In the genomic region with DNA sequence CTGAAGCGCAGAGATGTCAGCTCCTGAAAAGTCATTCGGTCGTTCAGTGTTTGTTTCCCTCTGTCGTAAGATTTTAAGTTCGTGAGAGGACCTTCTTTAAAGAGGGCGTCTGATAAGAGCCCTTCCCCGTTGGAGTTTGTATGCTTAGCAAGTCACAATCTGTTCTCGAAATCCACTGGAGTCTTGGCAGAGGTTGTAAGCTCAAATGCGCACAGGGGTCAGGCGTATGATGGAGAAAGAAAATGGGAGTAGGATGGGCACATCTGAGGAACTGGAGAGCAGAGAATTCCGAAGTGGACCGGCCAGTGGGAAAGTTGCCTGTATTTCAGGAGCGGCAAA, we compare ENCODE assay signal across 8 cellular contexts. TPM values are rescaled to one million over a fixed set of nuclear protein-coding genes. Genes with fewer than 3 reads are reported as not detected.
DNase-seq lines count a peak whose midpoint lies in the region; ATAC-seq and TF ChIP-seq lines count a peak whose summit lies in the region.

No MANE protein-coding gene starts in this region.

- H3K4me1 ChIP-seq in NT2/D1 (ENCODE audit: insufficient read depth, insufficient read length) = peaks cover 2% of the 10 kb centered on the region
- no peaks in the 10 kb centered on the region for H3K4me1 ChIP-seq in colonic mucosa
- peaks cover 18% of the 10 kb centered on the region for H3K4me1 ChIP-seq in lower lobe of right lung
- H3K4me1 ChIP-seq in thymus (ENCODE audit: control insufficient read depth, insufficient read depth, low read length) = peaks cover 4% of the 10 kb centered on the region

- WGBS in thymus = 25% methylated on average over 13 of the region's 13 CpGs

- intact Hi-C loops in colonic mucosa (cut with DNase I) (no loop called here), lower lobe of right lung (cut with DNase I) (no loop called here)

- H3K4me3 ChIP-seq in NT2/D1 (ENCODE audit: insufficient read length, low read depth) (peak overlapping the region; percentile 73), colonic mucosa (peak overlapping the region; percentile 57), lower lobe of right lung (peak overlapping the region; percentile 73), thymus (ENCODE audit: low read length) (peak overlapping the region; percentile 76)

- H3K27me3 ChIP-seq in NT2/D1 (ENCODE audit: insufficient read depth, insufficient read length) = no peaks in the 10 kb centered on the region
- H3K27me3 ChIP-seq in colonic mucosa = no peaks in the 10 kb centered on the region
- no peaks in the 10 kb centered on the region for H3K27me3 ChIP-seq in lower lobe of right lung (ENCODE audit: low read depth)
- no peaks in the 10 kb centered on the region for H3K27me3 ChIP-seq in thymus (ENCODE audit: control insufficient read depth, insufficient read depth)

- H3K9ac ChIP-seq in NT2/D1 (ENCODE audit: insufficient read length, low read depth) = peak overlapping the region; percentile 82
- peak overlapping the region; percentile 59 to 89 for H3K9ac ChIP-seq in colonic mucosa (ENCODE audit: low read depth in 2 of 2, low read length in 2 of 2)

- ATAC-seq in HG02610 (IDR thresholded peaks at IDR 0.05; ENCODE audit: unreplicated experiment) = peak; percentile 6
- peak; percentile 87 to 88 for ATAC-seq in lower lobe of right lung

- H3K36me3 ChIP-seq in NT2/D1 (ENCODE audit: insufficient read depth, insufficient read length, low read length) (peaks cover 6% of the 10 kb centered on the region), colonic mucosa (no peaks in the 10 kb centered on the region), lower lobe of right lung (peaks cover 9% of the 10 kb centered on the region), thymus (ENCODE audit: control insufficient read depth, insufficient read depth) (no peaks in the 10 kb centered on the region)

- TF ChIP-seq CTCF in colonic mucosa (IDR thresholded peaks at IDR 0.05) = no peak
- no peak for TF ChIP-seq CTCF in lower lobe of right lung (IDR thresholded peaks at IDR 0.05)

- H3K27ac ChIP-seq in colonic mucosa = peak overlapping the region; percentile 91
- H3K27ac ChIP-seq in lower lobe of right lung = peak overlapping the region; percentile 94
- no peak overlapping the region for H3K27ac ChIP-seq in thymus (ENCODE audit: low read depth)

- peaks cover 18% of the 10 kb centered on the region; the same call in 1 of the 2 replicates for H3K9me3 ChIP-seq in NT2/D1 (ENCODE audit: insufficient read depth, low read length)
- no peaks in the 10 kb centered on the region for H3K9me3 ChIP-seq in colonic mucosa
- no peaks in the 10 kb centered on the region for H3K9me3 ChIP-seq in lower lobe of right lung
- peaks cover 2% of the 10 kb centered on the region for H3K9me3 ChIP-seq in thymus (ENCODE audit: control insufficient read depth)

- DNase-seq in NCI-H1436 (lab: John Stamatoyannopoulos, UW) (peak; percentile 6), NCI-H1436 treated with DMSO at 0.1 percent for 48 hours (lab: John Stamatoyannopoulos, UW) (no peak), NT2/D1 (ENCODE audit: low read depth, low spot score) (no peak), colonic mucosa (peak; percentile 32), lower lobe of right lung (peak; percentile 49), occipital lobe (lab: John Stamatoyannopoulos, UW) (no peak)

RNA-seq across cellular contexts. Expression of a gene that starts 0.7 kb away (rescaled TPM):
- total RNA-seq in colonic mucosa (100 to 1,000 TPM; 252 to 304 TPM), lower lobe of right lung (364 TPM), occipital lobe (203 TPM)
- polyA plus RNA-seq in thymus = 178 TPM

Comparison
In these comparisons a context has a peak if more than half of its experiments do, and no peak if none do; other contexts are left out.
1. DNase-seq: peak in NCI-H1436 (single experiment), colonic mucosa (single experiment) and lower lobe of right lung (single experiment); none in NCI-H1436 treated with DMSO at 0.1 percent for 48 hours (single experiment), NT2/D1 (single experiment) and occipital lobe (single experiment).
2. Peak in every context shown above with its lines, with median percentiles within 50 percentile points of each other: H3K4me3 ChIP-seq.